8 cellular contexts compared by ENCODE assay signal in the genomic region with DNA sequence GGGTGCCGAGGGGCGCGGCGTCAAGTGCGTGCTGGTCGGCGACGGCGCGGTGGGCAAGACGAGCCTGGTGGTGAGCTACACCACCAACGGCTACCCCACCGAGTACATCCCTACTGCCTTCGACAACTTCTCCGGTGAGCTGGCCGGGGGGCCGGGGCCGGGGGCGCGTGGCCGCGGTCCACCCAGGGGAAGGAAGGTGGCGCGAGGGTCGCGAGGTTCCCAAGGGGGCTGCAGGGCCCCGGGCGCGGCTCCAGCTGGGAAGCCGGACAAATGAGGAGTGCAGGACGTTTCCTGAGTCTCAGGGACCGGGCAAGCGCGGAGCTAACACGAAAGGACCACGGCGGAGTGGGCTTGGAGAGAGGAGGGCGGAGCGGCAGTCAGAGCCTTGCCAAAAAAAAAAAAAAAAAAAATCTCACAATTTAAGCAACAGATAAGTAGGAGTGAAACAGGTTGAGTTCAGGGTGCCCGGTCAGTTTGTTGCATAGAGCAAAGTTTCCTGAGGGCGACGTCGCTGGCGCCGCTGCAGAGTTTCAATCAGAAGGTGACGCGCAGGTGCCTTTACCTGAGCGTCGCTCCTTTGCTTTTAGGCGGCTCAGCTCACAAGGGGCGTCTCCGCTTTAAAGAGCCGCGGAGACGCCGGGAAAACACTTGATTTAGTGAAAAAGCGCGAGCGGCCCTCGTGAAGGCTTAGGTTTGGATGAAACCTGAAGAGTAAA. TPM values are rescaled to one million over a fixed set of nuclear protein-coding genes. Genes with fewer than 3 reads are reported as not detected.
A peak's percentile ranks its signal among the peaks of the same experiment; 100 is the strongest.
DNase-seq lines count a peak whose midpoint lies in the region; ATAC-seq and TF ChIP-seq lines count a peak whose summit lies in the region.

No MANE protein-coding gene starts in this region.

- H3K4me3 ChIP-seq in PC-3 (ENCODE audit: low read length) (peak overlapping the region; percentile 39), astrocyte of the spinal cord (ENCODE audit: low read depth, low read length) (peak overlapping the region; percentile 39), skin epidermis (peak overlapping the region; percentile 49 to 84 (median 70))

- H3K36me3 ChIP-seq in PC-3 (ENCODE audit: low read depth, low read length): no peaks in the 10 kb centered on the region

- no peaks in the 10 kb centered on the region for H3F3A ChIP-seq in PC-3 (ENCODE audit: low read length, unreplicated experiment)

- no peaks in the 10 kb centered on the region for H3K9me3 ChIP-seq in PC-3 (ENCODE audit: low read length)

- peaks cover 11% of the 10 kb centered on the region for H3K4me1 ChIP-seq in PC-3 (ENCODE audit: insufficient read depth, low read length)

- POLR2A ChIA-PET in PC-3 (lab: Charles Lee; ENCODE audit: unreplicated experiment): interaction anchor here (0.5 kb wide), 1 partner anchor 519 kb away, joined by 3 read pairs; no protein-coding TSS in a partner anchor

- intact Hi-C loops in PC-3 (cut with micrococcal nuclease): loop anchor here (2.0 kb wide), 1 partner anchor 495 kb away; no protein-coding TSS in a partner anchor

- H3K27me3 ChIP-seq in PC-3 (ENCODE audit: low read length): peaks cover 92% of the 10 kb centered on the region

- H3K4me2 ChIP-seq in PC-3 (ENCODE audit: low read length): peak overlapping the region; percentile 65

- DNase-seq in stimulated activated naive CD4-positive, alpha-beta T cell (lab: John Stamatoyannopoulos, UW): peak in 4 of 6 experiments; percentile 5 to 55 (median 29)
- no peak for DNase-seq in stimulated activated naive CD4-positive, alpha-beta T cell treated with Interleukin-2 at 50 U/mL for 16 hours (lab: John Stamatoyannopoulos, UW)
- DNase-seq in PC-3 (peak; percentile 19), astrocyte of the spinal cord (ENCODE audit: low read depth, low spot score) (peak; percentile 9), iPS-NIHi7 (ENCODE audit: extremely low spot score) (peak; percentile 56)

- no peaks in the 10 kb centered on the region for H4K20me1 ChIP-seq in PC-3 (ENCODE audit: low read length)

- CTCF ChIA-PET in PC-3 (lab: Charles Lee): no interaction called here

- TF ChIP-seq CTCF in PC-3 (conservative IDR thresholded peaks at IDR 0.05; ENCODE audit: low read depth, low read length): no peak
- no peak for TF ChIP-seq CTCF in astrocyte of the spinal cord (IDR thresholded peaks at IDR 0.05; ENCODE audit: low read depth, low read length)

- no peaks in the 10 kb centered on the region for H3K79me2 ChIP-seq in PC-3 (ENCODE audit: low read length)

- no TSS peak for BruUV-seq in PC-3 (replicated peaks; lab: Mats Ljungman, UMichigan)

- ATAC-seq in PC-3 (peak; percentile 29), HG03159 (IDR thresholded peaks at IDR 0.05; ENCODE audit: unreplicated experiment) (no peak), GM21717 (IDR thresholded peaks at IDR 0.05; ENCODE audit: unreplicated experiment) (no peak)

- no peak overlapping the region for H3K9ac ChIP-seq in PC-3 (ENCODE audit: low read length)

- H3K27ac ChIP-seq in PC-3 (ENCODE audit: low read length): no peak overlapping the region
- H3K27ac ChIP-seq in skin epidermis: peak overlapping the region; percentile 53 to 96 (median 87)

- H2AFZ ChIP-seq in PC-3 (ENCODE audit: low read length): peak overlapping the region; percentile 14

- in situ Hi-C loops in astrocyte of the spinal cord (cut with HindIII; ENCODE audit: low sequenced_read_pairs): no loop called here

- no peaks in the 10 kb centered on the region for H3K9me2 ChIP-seq in PC-3 (replicated peaks; ENCODE audit: low read length)

RNA-seq across cellular contexts. Expression of a gene that starts 0.8 kb away (rescaled TPM):
- total RNA-seq in PC-3 (2014; rRNA removed): 0.17 and 0.26 TPM in 2 replicates
